16 cellular contexts compared by ENCODE assay signal in the genomic region with DNA sequence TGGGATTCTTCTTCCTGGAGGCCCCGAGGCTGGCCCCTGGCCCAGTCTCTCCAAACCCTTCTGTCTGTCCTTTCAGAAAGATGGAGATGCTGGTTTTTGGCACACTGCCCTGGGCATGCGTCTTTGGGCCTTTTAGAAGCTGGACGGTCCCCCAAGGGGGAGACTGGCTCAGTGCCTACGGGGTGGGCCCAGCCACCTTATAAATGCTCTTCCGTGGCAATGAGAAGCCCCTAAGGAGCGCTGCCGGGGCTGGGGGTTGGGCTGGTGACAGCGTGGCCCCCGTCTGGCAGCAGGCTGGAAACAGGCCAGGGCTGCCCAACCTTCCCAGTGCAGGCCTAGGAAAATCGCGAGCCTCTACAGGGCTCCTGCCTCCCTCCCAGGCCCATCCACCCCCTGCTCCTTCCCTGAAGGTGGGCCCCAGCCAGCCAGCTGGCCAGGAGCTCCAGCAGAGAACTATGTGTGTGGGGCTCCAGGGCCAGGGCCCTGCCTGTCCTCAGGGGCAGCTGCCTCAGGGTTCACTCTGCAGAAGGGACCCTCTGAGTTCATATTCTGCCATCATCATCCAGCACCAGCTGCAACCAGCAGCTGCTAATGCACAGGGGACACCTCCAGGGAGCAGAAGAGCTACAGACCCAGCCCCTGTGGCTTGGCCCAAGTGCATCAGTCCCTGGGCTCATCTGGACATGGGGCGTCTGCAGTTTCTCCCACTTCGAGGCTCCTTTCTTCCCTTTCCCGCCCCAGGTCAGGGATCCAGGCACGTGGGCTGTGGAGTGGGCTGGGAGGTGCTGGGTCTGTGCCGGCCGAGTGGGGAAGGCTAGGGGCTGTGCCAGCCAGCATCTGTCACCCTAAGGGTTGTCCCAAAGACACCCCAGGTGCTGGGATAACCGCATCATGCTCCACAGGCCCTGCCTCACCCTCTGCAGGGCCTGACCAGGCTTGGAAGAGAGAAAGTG.
DNase-seq lines count a peak whose midpoint lies in the region; ATAC-seq and TF ChIP-seq lines count a peak whose summit lies in the region.
"Had no signal": no experiment of that assay in that cellular context is flagged by ENCODE, and none has a peak within 500 bp of the region (broad histone marks: within the 10 kb centered on the region; RNA-seq: fewer than 3 reads in every experiment).

No MANE protein-coding gene starts in this region.

- H2AFZ ChIP-seq in SK-N-SH (ENCODE audit: low read depth): no peak overlapping the region

- H3K27ac ChIP-seq in SK-N-SH (ENCODE audit: low read depth in 2 of 2, low read length in 1 of 2) (no peak overlapping the region; a peak in 1 of 4 replicates), layer of hippocampus (ENCODE audit: low read depth, low read length) (peak overlapping the region; percentile 57)

- H3K27me3 ChIP-seq in SK-N-SH (ENCODE audit: insufficient read depth): no peaks in the 10 kb centered on the region
- no peaks in the 10 kb centered on the region for H3K27me3 ChIP-seq in layer of hippocampus (ENCODE audit: control insufficient read depth, insufficient read depth, low read length)
- H3K27me3 ChIP-seq: heart left ventricle had no signal

- TF ChIP-seq RAD21 in SK-N-SH (IDR thresholded peaks at IDR 0.05; ENCODE audit: low read length): no peak

- no peak overlapping the region for H3K4me2 ChIP-seq in SK-N-SH
- H3K4me2 ChIP-seq: smooth muscle cell had no signal

- H3K4me1 ChIP-seq in SK-N-SH (ENCODE audit: control insufficient read depth in 1 of 2, insufficient read depth in 2 of 2, low read depth in 1 of 2, low read length in 1 of 2): peaks cover 0 to 24% of the 10 kb centered on the region in 2 experiments; a peak in 1 of 4 replicates

- no peak for TF ChIP-seq EP300 in SK-N-SH (IDR thresholded peaks at IDR 0.05; ENCODE audit: borderline replicate concordance in 1 of 2, low read depth in 1 of 2, low read length in 1 of 2)

- no peaks in the 10 kb centered on the region for H3K36me3 ChIP-seq in SK-N-SH (replicated peaks in 1 of 2; ENCODE audit: control insufficient read depth in 1 of 2, insufficient read depth in 2 of 2, low read length in 1 of 2)
- H3K36me3 ChIP-seq: heart left ventricle had no signal

- no peak for ATAC-seq in SK-N-SH treated with all-trans-retinoic acid at 6 μM for 48 hours
- ATAC-seq: heart left ventricle; stimulated activated memory B cell treated with anti-CD40 and anti-IgM and Interleukin-4, amounts not matched to agents 10 μg/mL and 1 μg/mL and 100 μg/mL, for 72 hours had no signal

- H3K4me3 ChIP-seq in SK-N-SH (ENCODE audit: low read depth in 2 of 2, low read length in 1 of 2) (no peak overlapping the region), skeletal muscle cell (ENCODE audit: low read depth, low read length) (no peak overlapping the region)
- H3K4me3 ChIP-seq: heart left ventricle, smooth muscle cell had no signal

- WGBS in SK-N-SH (ENCODE audit: low lambda C conversion rate): 35% methylated on average over 4 of the region's 18 CpGs

- TF ChIP-seq CTCF in SK-N-SH (IDR thresholded peaks at IDR 0.05): no peak

- H3K9me2 ChIP-seq in SK-N-SH: no peaks in the 10 kb centered on the region

- no peaks in the 10 kb centered on the region for H3F3A ChIP-seq in SK-N-SH (replicated peaks; ENCODE audit: insufficient read depth)

- H3K79me2 ChIP-seq in SK-N-SH (ENCODE audit: insufficient read depth): no peaks in the 10 kb centered on the region

- DNase-seq in SK-N-SH (peak; percentile 23), GM03348 (ENCODE audit: low spot score) (peak; percentile 3), skeletal muscle cell (ENCODE audit: low read depth) (peak; percentile 36), NCI-H510A treated with DMSO at 0.1 percent for 48 hours (lab: John Stamatoyannopoulos, UW) (no peak), HCEC 1CT (no peak), epidermal melanocyte (ENCODE audit: insufficient read length, low spot score) (no peak)
- DNase-seq: activated B cell treated with CpG ODN at 0.5 μM for 24 hours; activated naive CD8-positive, alpha-beta T cell treated with anti-CD3 and anti-CD28 coated beads for 36 hours; NCI-H1694; occipital lobe; SHP77 had no signal

- CTCF ChIA-PET in SK-N-SH (lab: Yijun Ruan, JAX): no interaction called here

- POLR2A ChIA-PET in SK-N-SH (lab: Yijun Ruan, JAX): interaction anchor here (0.8 kb wide), 1 partner anchor 313 kb away, joined by 3 read pairs; no protein-coding TSS in a partner anchor

- H4K20me1 ChIP-seq in SK-N-SH (ENCODE audit: insufficient read depth): no peaks in the 10 kb centered on the region

- H3K9me3 ChIP-seq in SK-N-SH: no peaks in the 10 kb centered on the region
- H3K9me3 ChIP-seq: heart left ventricle had no signal

- H3K9ac ChIP-seq in SK-N-SH: no peak overlapping the region

TF ChIP-seq in SK-N-SH, 30 proteins besides CTCF, POLR2A, EP300 and RAD21 (continues in another document):
- TF ChIP-seq EZH2phosphoT487 (IDR thresholded peaks at IDR 0.05; ENCODE audit: borderline replicate concordance, low read depth) (no peak), RFX5 (IDR thresholded peaks at IDR 0.05; ENCODE audit: low read length) (no peak), CHD2 (IDR thresholded peaks at IDR 0.05; ENCODE audit: low read length, partially characterized antibody) (no peak), RCOR1 (IDR thresholded peaks at IDR 0.05; ENCODE audit: low read length) (no peak), FOXJ3 (CRISPR knock-in tag; IDR thresholded peaks at IDR 0.05) (no peak), MXI1 (IDR thresholded peaks at IDR 0.05; ENCODE audit: low read depth, low read length) (no peak), POLR2AphosphoS5 (IDR thresholded peaks at IDR 0.05; ENCODE audit: low read depth, low read length) (no peak), GABPA (IDR thresholded peaks at IDR 0.05; ENCODE audit: low read depth) (no peak), NFIC (IDR thresholded peaks at IDR 0.05; ENCODE audit: borderline replicate concordance) (no peak), YY1 (IDR thresholded peaks at IDR 0.05; ENCODE audit: low read depth) (no peak), FOSL2 (IDR thresholded peaks at IDR 0.05; ENCODE audit: borderline replicate concordance, low read depth) (no peak)
- TF ChIP-seq, protein P1, sequence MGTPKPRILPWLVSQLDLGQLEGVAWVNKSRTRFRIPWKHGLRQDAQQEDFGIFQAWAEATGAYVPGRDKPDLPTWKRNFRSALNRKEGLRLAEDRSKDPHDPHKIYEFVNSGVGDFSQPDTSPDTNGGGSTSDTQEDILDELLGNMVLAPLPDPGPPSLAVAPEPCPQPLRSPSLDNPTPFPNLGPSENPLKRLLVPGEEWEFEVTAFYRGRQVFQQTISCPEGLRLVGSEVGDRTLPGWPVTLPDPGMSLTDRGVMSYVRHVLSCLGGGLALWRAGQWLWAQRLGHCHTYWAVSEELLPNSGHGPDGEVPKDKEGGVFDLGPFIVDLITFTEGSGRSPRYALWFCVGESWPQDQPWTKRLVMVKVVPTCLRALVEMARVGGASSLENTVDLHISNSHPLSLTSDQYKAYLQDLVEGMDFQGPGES (IDR thresholded peaks at IDR 0.05; ENCODE audit: low read depth, low read length): no peak

TF ChIP-seq in SK-N-SH treated with all-trans-retinoic acid at 6 μM for 48 hours, 23 proteins besides CTCF, POLR2A, EP300 and RAD21:
- TF ChIP-seq ZNF8 (CRISPR knock-in tag; IDR thresholded peaks at IDR 0.05): no peak

Comparison
In these comparisons a context has a peak if more than half of its experiments do, and no peak if none do; other contexts are left out.
1. DNase-seq: peak in SK-N-SH (single experiment), GM03348 (single experiment) and skeletal muscle cell (single experiment); none in NCI-H510A treated with DMSO at 0.1 percent for 48 hours (single experiment), HCEC 1CT (single experiment) and epidermal melanocyte (single experiment).